ENCODE assay signal across 25 cellular contexts in genomic region chr2:231436957-231437356, GRCh38. TPM values are rescaled to one million over a fixed set of nuclear protein-coding genes. Genes with fewer than 3 reads are reported as not detected.
"Had no signal": no experiment of that assay in that cellular context is flagged by ENCODE, and none has a peak within 500 bp of the region (broad histone marks: within the 10 kb centered on the region; RNA-seq: fewer than 3 reads in every experiment).

No MANE protein-coding gene starts in this region.

- H3K79me2 ChIP-seq: parathyroid adenoma had no signal

- FAIRE-seq: endometrium, frontal cortex, keratinocyte had no signal

- DNase-seq: cerebellar nuclear complex; cortex of kidney; effector memory CD8-positive, alpha-beta T cell; left lung; mucosa of descending colon; naive B cell; right lobe of liver; stimulated activated CD4-positive, alpha-beta T cell treated with anti-CD3 and anti-CD28 coated beads, Interleukin-2, amount 100 ng/mL, for 24 hours; stimulated activated CD4-positive, alpha-beta T cell treated with anti-CD3 and anti-CD28 coated beads, Interleukin-4, amount 100 ng/mL, for 24 hours; stimulated activated naive CD4-positive, alpha-beta T cell treated with Interleukin-2 at 50 U/mL for 16 hours; stomach; thyroid gland; trophoblast cell had no signal

- H3K4me3 ChIP-seq: left lung, lung, mucosa of descending colon, right lobe of liver, smooth muscle cell, stomach, thyroid gland had no signal

- H3K27me3 Mint-ChIP-seq: natural killer cell treated with Interleukin-12 subunit alpha and Interleukin-12 subunit beta and Interleukin-15 and Interleukin-18, amount 100 ng/mL, for 72 hours; progenitor cell of endocrine pancreas had no signal

- H3K4me1 ChIP-seq: left lung, parathyroid adenoma, right lobe of liver, stomach, thyroid gland had no signal

- H2AFZ ChIP-seq: parathyroid adenoma had no signal

- H3K27ac ChIP-seq: left lung, parathyroid adenoma, right lobe of liver, stomach, thyroid gland had no signal

- H3K36me3 ChIP-seq: left lung, right lobe of liver, stomach, thyroid gland had no signal

- H3K4me3 Mint-ChIP-seq: effector memory CD8-positive, alpha-beta T cell; memory B cell; mesothelial cell of epicardium; naive B cell; natural killer cell treated with Interleukin-12 subunit alpha and Interleukin-12 subunit beta and Interleukin-15 and Interleukin-18, amount 100 ng/mL, for 72 hours; neural crest cell; stimulated activated effector memory CD8-positive, alpha-beta T cell treated with anti-CD3 and anti-CD28 coated beads, Interleukin-12 subunit alpha, Interleukin-12 subunit beta, amount 100 ng/mL, for 72 hours had no signal

- H3K27me3 ChIP-seq: left lung, right lobe of liver, stomach, thyroid gland had no signal

- H3K4me2 ChIP-seq: smooth muscle cell had no signal

- H3K9ac ChIP-seq: parathyroid adenoma had no signal

- H3K9me3 ChIP-seq: mucosa of descending colon, right lobe of liver, thyroid gland had no signal

- H3K36me3 Mint-ChIP-seq: stimulated activated effector memory CD8-positive, alpha-beta T cell treated with anti-CD3 and anti-CD28 coated beads, Interleukin-12 subunit alpha, Interleukin-12 subunit beta, amount 100 ng/mL, for 72 hours had no signal

- H3K27ac Mint-ChIP-seq: effector memory CD8-positive, alpha-beta T cell; memory B cell; mesothelial cell of epicardium; naive B cell; natural killer cell treated with Interleukin-12 subunit alpha and Interleukin-12 subunit beta and Interleukin-15 and Interleukin-18, amount 100 ng/mL, for 72 hours; progenitor cell of endocrine pancreas; stimulated activated effector memory CD8-positive, alpha-beta T cell treated with anti-CD3 and anti-CD28 coated beads, Interleukin-12 subunit alpha, Interleukin-12 subunit beta, amount 100 ng/mL, for 72 hours had no signal

- ATAC-seq: effector memory CD8-positive, alpha-beta T cell; left lung; mucosa of descending colon; right lobe of liver; stimulated activated effector memory CD8-positive, alpha-beta T cell treated with anti-CD3 and anti-CD28 coated beads, Interleukin-12 subunit alpha, Interleukin-12 subunit beta, amount 100 ng/mL, for 72 hours had no signal

- H3K4me1 Mint-ChIP-seq: memory B cell; mesothelial cell of epicardium; naive B cell; neural crest cell; stimulated activated effector memory CD8-positive, alpha-beta T cell treated with anti-CD3 and anti-CD28 coated beads, Interleukin-12 subunit alpha, Interleukin-12 subunit beta, amount 100 ng/mL, for 72 hours had no signal

RNA-seq across cellular contexts. Expression of gene B3GNT7, which starts 41.4 kb away (rescaled TPM):
- polyA plus RNA-seq: keratinocyte had no signal
